Comparison of ENCODE assay signal across 8 cellular contexts in the genomic region with DNA sequence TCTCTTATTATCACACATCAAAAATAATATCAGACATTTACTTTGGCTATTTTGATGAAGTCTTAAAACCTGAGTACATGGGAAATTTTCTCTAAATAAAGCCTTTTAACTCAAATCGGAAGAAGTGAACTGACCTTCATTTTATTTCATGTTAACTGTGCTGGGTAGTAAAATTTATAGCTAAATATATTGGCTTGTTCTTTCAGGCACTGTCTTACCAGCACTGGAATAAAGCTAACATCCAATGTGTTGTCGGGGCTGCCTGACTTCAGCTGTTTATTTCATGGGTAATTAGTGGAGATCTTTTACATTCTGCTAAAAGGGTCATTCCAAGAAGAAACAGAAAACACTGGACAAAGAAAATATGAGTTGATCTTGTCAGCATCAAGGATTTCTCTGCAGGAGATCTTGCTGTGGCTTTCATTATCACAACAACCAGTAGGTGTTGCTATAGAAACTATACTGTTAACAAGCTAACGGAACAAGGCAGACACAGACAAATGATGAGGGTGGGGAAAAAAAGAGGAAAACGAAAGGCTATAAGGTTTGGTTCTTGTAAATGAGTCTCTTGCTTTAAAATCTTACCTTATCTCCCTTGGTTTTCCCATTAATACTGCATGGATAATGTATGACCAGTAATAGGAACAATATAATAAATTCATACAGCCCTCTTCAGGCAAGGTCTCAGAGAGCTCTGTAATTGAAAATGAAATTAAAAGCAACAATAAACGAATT.
DNase-seq lines count a peak whose midpoint lies in the region; ATAC-seq and TF ChIP-seq lines count a peak whose summit lies in the region.

No MANE protein-coding gene starts in this region.

- H3K4me1 ChIP-seq in CD8-positive, alpha-beta T cell (ENCODE audit: insufficient read depth, low read length) = no peaks in the 10 kb centered on the region
- H3K4me1 ChIP-seq in endocrine pancreas (ENCODE audit: control insufficient read depth, insufficient read depth, low read length) (peaks cover 14% of the 10 kb centered on the region), ascending aorta (no peaks in the 10 kb centered on the region)

- intact Hi-C loops in CD8-positive, alpha-beta T cell (cut with DNase I, micrococcal nuclease) = no loop called here
- intact Hi-C loops in ascending aorta (cut with DNase I) = no loop called here

- no peaks in the 10 kb centered on the region for H3K36me3 Mint-ChIP-seq in CD8-positive, alpha-beta T cell

- H3K27me3 ChIP-seq in CD8-positive, alpha-beta T cell (ENCODE audit: insufficient read depth, low read length) = no peaks in the 10 kb centered on the region
- H3K27me3 ChIP-seq in endocrine pancreas (ENCODE audit: control insufficient read depth, insufficient read depth, low read length) (no peaks in the 10 kb centered on the region), ascending aorta (no peaks in the 10 kb centered on the region)

- peaks cover 3% of the 10 kb centered on the region for H3K27me3 Mint-ChIP-seq in CD8-positive, alpha-beta T cell (ENCODE audit: low read depth)

- H3K9me3 Mint-ChIP-seq in CD8-positive, alpha-beta T cell = no peaks in the 10 kb centered on the region

- H3K4me1 Mint-ChIP-seq in CD8-positive, alpha-beta T cell (ENCODE audit: low read depth) = peaks cover 3% of the 10 kb centered on the region

- CTCF ChIA-PET in CD8-positive, alpha-beta T cell (lab: Charles Lee) = no interaction called here

- H3K27ac Mint-ChIP-seq in CD8-positive, alpha-beta T cell = no peak overlapping the region

- H3K36me3 ChIP-seq in CD8-positive, alpha-beta T cell (ENCODE audit: insufficient read depth, low read length) = no peaks in the 10 kb centered on the region
- H3K36me3 ChIP-seq in endocrine pancreas (ENCODE audit: control insufficient read depth, insufficient read depth, low read length) = no peaks in the 10 kb centered on the region
- H3K36me3 ChIP-seq in ascending aorta = no peaks in the 10 kb centered on the region

- no peak for ATAC-seq in CD8-positive, alpha-beta T cell
- ATAC-seq in GM19328 (IDR thresholded peaks at IDR 0.05; ENCODE audit: unreplicated experiment) = peak; percentile 87
- ATAC-seq in HG03159 (IDR thresholded peaks at IDR 0.05; ENCODE audit: unreplicated experiment) = peak; percentile 95

- H3K4me3 ChIP-seq in CD8-positive, alpha-beta T cell (ENCODE audit: low read depth, low read length) = no peak overlapping the region
- peak overlapping the region; percentile 86 for H3K4me3 ChIP-seq in endocrine pancreas (ENCODE audit: control insufficient read depth, insufficient read depth, low read length)
- no peak overlapping the region for H3K4me3 ChIP-seq in ascending aorta

- H3K4me3 Mint-ChIP-seq in CD8-positive, alpha-beta T cell = peak overlapping the region; percentile 4

- POLR2A ChIA-PET in CD8-positive, alpha-beta T cell (lab: Charles Lee) = no interaction called here

- no peak for TF ChIP-seq CTCF in CD8-positive, alpha-beta T cell (IDR thresholded peaks at IDR 0.05)
- no peak for TF ChIP-seq CTCF in ascending aorta (IDR thresholded peaks at IDR 0.05)

- H3K9ac ChIP-seq in endocrine pancreas (ENCODE audit: control insufficient read depth, insufficient read depth, low read length) = peak overlapping the region; percentile 11

- no peaks in the 10 kb centered on the region for H3K9me3 ChIP-seq in CD8-positive, alpha-beta T cell (ENCODE audit: low read length)
- H3K9me3 ChIP-seq in endocrine pancreas (ENCODE audit: control insufficient read depth, low read length) (no peaks in the 10 kb centered on the region), ascending aorta (no peaks in the 10 kb centered on the region)

- no peak overlapping the region for H3K27ac ChIP-seq in CD8-positive, alpha-beta T cell (ENCODE audit: low read depth, low read length)
- H3K27ac ChIP-seq in ascending aorta = no peak overlapping the region

- no peak for DNase-seq in CD8-positive, alpha-beta T cell
- DNase-seq in NCI-H774 (lab: John Stamatoyannopoulos, UW) (peak; percentile 78), ascending aorta (ENCODE audit: low spot score in 2 of 2) (no peak), NCI-H526 treated with DMSO at 0.1 percent for 48 hours (lab: John Stamatoyannopoulos, UW) (no peak), UCSD-AML1 (lab: John Stamatoyannopoulos, UW; ENCODE audit: unreplicated experiment) (no peak)
